Comparison of ENCODE assay signal across 11 cellular contexts in genomic region chr17:77316191-77316641, GRCh38.
A peak's percentile ranks its signal among the peaks of the same experiment; 100 is the strongest.
DNase-seq lines count a peak whose midpoint lies in the region; ATAC-seq, FAIRE-seq and TF ChIP-seq lines count a peak whose summit lies in the region.
"Had no signal": no experiment of that assay in that cellular context is flagged by ENCODE, and none has a peak within 500 bp of the region (broad histone marks: within the 10 kb centered on the region; RNA-seq: fewer than 3 reads in every experiment).

No MANE protein-coding gene starts in this region.

- intact Hi-C loops in mucosa of descending colon (cut with DNase I, micrococcal nuclease) = no loop called here

- H3K27ac ChIP-seq in small intestine (ENCODE audit: low read depth in 1 of 2, low read length in 1 of 2) = no peak overlapping the region

- peaks cover 30% of the 10 kb centered on the region for H3K4me1 ChIP-seq in mucosa of descending colon (ENCODE audit: low read depth)
- H3K4me1 ChIP-seq in small intestine (ENCODE audit: control insufficient read depth in 2 of 2, insufficient read depth in 1 of 2, low read depth in 1 of 2, low read length in 1 of 2) = peaks cover 2 to 7% of the 10 kb centered on the region in 2 donors

- no peak for TF ChIP-seq CTCF in epithelial cell of proximal tubule (conservative IDR thresholded peaks at IDR 0.05; ENCODE audit: low read depth, low read length)
- no peak for TF ChIP-seq CTCF in mucosa of descending colon (IDR thresholded peaks at IDR 0.05)

- DNase-seq in ACHN (peak; percentile 77), NCI-H226 (peak; percentile 78), epithelial cell of proximal tubule (ENCODE audit: low read depth) (no peak), mucosa of descending colon (peak in 2 of 3 donors; percentile 30 to 59), small intestine (no peak), HuH-7.5 (ENCODE audit: low spot score) (no peak)
- DNase-seq in activated T-cell treated with anti-CD3 and anti-CD28 coated beads, Interleukin-2, amount 50 U/mL, for 1 hour = no peak
- DNase-seq: activated CD8-positive, alpha-beta memory T cell treated with anti-CD3 and anti-CD28 coated beads, Interleukin-2, amount 50 U/mL, for 4 hours; CD4-positive, CD25-positive, alpha-beta regulatory T cell had no signal

- H3K36me3 ChIP-seq in mucosa of descending colon (ENCODE audit: low read depth) = no peaks in the 10 kb centered on the region
- H3K36me3 ChIP-seq in small intestine (ENCODE audit: control insufficient read depth in 2 of 2, insufficient read depth in 2 of 2, low read length in 2 of 2) = no peaks in the 10 kb centered on the region

- FAIRE-seq in small intestine (lab: Jason Lieb, UNC) = no peak

- H3K9me3 ChIP-seq in mucosa of descending colon = no peaks in the 10 kb centered on the region
- no peaks in the 10 kb centered on the region for H3K9me3 ChIP-seq in small intestine (ENCODE audit: control insufficient read depth, low read depth)

- ATAC-seq in mucosa of descending colon (no peak), GM19328 (IDR thresholded peaks at IDR 0.05; ENCODE audit: unreplicated experiment) (no peak)

- H3K27me3 ChIP-seq in small intestine (ENCODE audit: control insufficient read depth in 2 of 2, insufficient read depth in 2 of 2, low read length in 2 of 2) = no peaks in the 10 kb centered on the region

- in situ Hi-C loops in ACHN (cut with HindIII; ENCODE audit: low pct_ligation_motif_present, low pct_unique_long_range_greater_than_20kb, low sequenced_read_pairs) = no loop called here

- WGBS in small intestine, 3 donors = 73 to 77% (median 75%) methylated on average over 14 of the region's 14 CpGs

- H3K4me3 ChIP-seq in epithelial cell of proximal tubule (ENCODE audit: low read depth, low read length) (peak overlapping the region; percentile 34), mucosa of descending colon (no peak overlapping the region), small intestine (ENCODE audit: low read depth in 1 of 2, low read length in 2 of 2) (no peak overlapping the region)
- H3K4me3 ChIP-seq: skin epidermis had no signal

Comparison
In these comparisons a context has a peak if more than half of its experiments do, and no peak if none do; other contexts are left out.
1. DNase-seq: peak in ACHN (single experiment), NCI-H226 (single experiment) and mucosa of descending colon (2 of 3); none in epithelial cell of proximal tubule (single experiment), activated T-cell treated with anti-CD3 and anti-CD28 coated beads, Interleukin-2, amount 50 U/mL, for 1 hour (single experiment), small intestine (single experiment) and HuH-7.5 (single experiment).